In the genomic region with DNA sequence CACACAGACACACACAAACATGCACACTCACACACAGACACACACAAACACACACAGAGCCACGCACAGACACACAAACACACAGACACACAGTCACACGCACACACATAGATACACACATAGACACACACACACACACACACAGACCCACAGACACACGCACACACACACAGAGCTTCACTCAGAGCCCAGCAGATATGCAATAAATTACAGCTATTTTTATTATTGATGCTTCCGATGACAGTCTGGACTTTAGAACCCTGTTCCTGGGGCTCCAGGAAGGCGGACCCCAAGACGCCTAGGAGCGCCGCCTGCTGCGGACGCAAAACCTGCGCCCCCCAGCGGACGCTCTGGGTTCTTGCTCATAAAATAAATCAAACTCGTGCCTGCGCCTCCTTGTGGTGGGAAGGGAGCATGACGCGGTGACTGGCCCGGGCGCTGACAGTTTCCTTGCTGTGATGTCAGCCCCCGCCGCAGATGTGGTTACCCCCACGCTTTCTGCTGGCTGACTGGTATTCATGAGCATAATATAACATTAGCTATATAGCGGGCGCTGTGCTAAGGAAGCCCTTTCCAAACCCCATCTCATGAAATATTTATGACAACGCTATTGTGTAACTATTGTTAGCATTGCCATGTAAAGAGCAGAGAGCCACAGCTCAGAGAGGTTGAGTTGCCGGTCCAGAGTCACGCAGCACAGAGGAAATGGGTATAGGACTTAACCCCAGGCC, we compare ENCODE assay signal across 8 cellular contexts.
DNase-seq lines count a peak whose midpoint lies in the region; ATAC-seq and TF ChIP-seq lines count a peak whose summit lies in the region.

No MANE protein-coding gene starts in this region.

- no peaks in the 10 kb centered on the region for H3K9me3 ChIP-seq in adipocyte (ENCODE audit: control insufficient read depth, low read length)
- H3K9me3 ChIP-seq in left ventricle myocardium inferior (replicated peaks) = no peaks in the 10 kb centered on the region

- H3K36me3 ChIP-seq in adipocyte (ENCODE audit: control insufficient read depth, insufficient read depth, low read length, severe bottlenecking) = no peaks in the 10 kb centered on the region
- H3K36me3 ChIP-seq in left ventricle myocardium inferior = no peaks in the 10 kb centered on the region

- H3K27me3 ChIP-seq in adipocyte (replicated peaks; ENCODE audit: control insufficient read depth, insufficient read depth, low read length) (peaks cover 17% of the 10 kb centered on the region), left ventricle myocardium inferior (ENCODE audit: low read depth) (peaks cover 27% of the 10 kb centered on the region)

- DNase-seq in NCI-H146 treated with DMSO at 0.1 percent for 48 hours (lab: John Stamatoyannopoulos, UW; ENCODE audit: unreplicated experiment) (peak; percentile 65), T-helper 1 cell (peak; percentile 84 to 94 (median 89)), adipocyte (ENCODE audit: low read depth) (peak; percentile 94), left ventricle myocardium inferior (peak; percentile 85), sciatic nerve (ENCODE audit: low spot score) (peak; percentile 90)

- peak overlapping the region; percentile 59 for H3K4me3 ChIP-seq in adipocyte (ENCODE audit: low read length)
- H3K4me3 ChIP-seq in left ventricle myocardium inferior = no peak overlapping the region

- intact Hi-C loops in left ventricle myocardium inferior (cut with micrococcal nuclease) (loop anchor here (5.0 kb wide), 2 partner anchors 170 to 260 kb away; no protein-coding TSS in a partner anchor), sciatic nerve (cut with DNase I) (no loop called here)

- no peak overlapping the region for H3K27ac ChIP-seq in left ventricle myocardium inferior (replicated peaks)

- peak overlapping the region; percentile 39 for H3K9ac ChIP-seq in adipocyte (ENCODE audit: low read length)

- ATAC-seq in HG02798 (IDR thresholded peaks at IDR 0.05; ENCODE audit: poor library complexity, unreplicated experiment) = peak; percentile 45
- peak; percentile 68 for ATAC-seq in sciatic nerve
- no peak for ATAC-seq in GM21576 (IDR thresholded peaks at IDR 0.05; ENCODE audit: unreplicated experiment)

- peaks cover 11% of the 10 kb centered on the region for H3K4me1 ChIP-seq in adipocyte (ENCODE audit: control insufficient read depth, insufficient read depth, low read length)
- H3K4me1 ChIP-seq in left ventricle myocardium inferior = peaks cover 17% of the 10 kb centered on the region

- TF ChIP-seq CTCF in GM12801 (IDR thresholded peaks at IDR 0.05; ENCODE audit: extremely low read depth, insufficient read length) = peak; percentile 78
- TF ChIP-seq CTCF in left ventricle myocardium inferior (IDR thresholded peaks at IDR 0.05; ENCODE audit: borderline replicate concordance) = peak; percentile 100
